Comparison of ENCODE assay signal across 11 cellular contexts in the genomic region with DNA sequence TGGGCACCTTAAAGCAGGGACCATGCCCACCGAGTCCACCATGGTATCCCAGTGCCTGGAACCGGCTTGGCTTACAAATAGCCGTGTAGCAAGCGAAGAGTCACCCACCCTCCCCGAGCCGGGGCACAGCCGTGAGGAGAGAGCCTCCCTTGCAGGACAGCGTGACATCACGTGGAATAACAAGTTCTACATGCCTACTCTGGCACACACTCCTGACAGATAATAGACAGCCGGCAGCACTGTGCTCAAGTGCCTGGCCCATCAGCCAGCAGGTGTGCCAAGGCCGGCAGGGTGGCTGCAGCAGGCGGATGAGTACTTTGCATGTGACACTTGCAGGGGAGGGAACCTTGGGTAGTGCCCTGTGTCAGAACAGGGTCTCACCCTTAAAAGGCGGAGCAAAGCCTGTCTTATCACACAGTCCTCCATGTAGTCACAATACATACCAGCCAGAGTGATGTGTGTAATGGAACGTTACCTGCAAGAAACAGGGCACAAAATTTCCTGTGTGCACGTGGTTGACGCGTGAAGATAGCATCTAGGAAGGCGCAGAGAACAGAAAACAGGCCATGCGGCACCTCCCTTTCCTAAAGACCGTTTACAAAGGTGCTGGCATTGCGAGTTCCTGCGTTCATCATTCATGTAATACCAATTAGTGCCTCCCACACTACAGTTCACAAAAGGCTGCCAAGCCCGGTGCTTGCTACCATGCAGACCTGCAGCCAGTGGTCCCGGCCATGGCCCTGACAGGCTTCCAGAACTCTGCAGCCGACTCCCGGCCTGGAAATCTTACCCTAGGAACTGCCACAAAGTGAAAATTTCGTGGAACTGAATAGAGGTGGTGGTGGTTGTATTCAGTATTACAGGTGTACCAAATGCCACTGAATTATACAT. TPM values are rescaled to one million over a fixed set of nuclear protein-coding genes. Genes with fewer than 3 reads are reported as not detected.
DNase-seq lines count a peak whose midpoint lies in the region; ATAC-seq, FAIRE-seq and TF ChIP-seq lines count a peak whose summit lies in the region.
"Had no signal": no experiment of that assay in that cellular context is flagged by ENCODE, and none has a peak within 500 bp of the region (broad histone marks: within the 10 kb centered on the region; RNA-seq: fewer than 3 reads in every experiment).

No MANE protein-coding gene starts in this region.

- ATAC-seq in gastrocnemius medialis (peak; percentile 49 to 50), HG02759 (IDR thresholded peaks at IDR 0.05; ENCODE audit: unreplicated experiment) (no peak), HG02623 (IDR thresholded peaks at IDR 0.05; ENCODE audit: unreplicated experiment) (no peak)
- ATAC-seq: sciatic nerve had no signal

- TF ChIP-seq POLR2A in GM12891 (IDR thresholded peaks at IDR 0.05; ENCODE audit: low read depth, low read length) = no peak
- TF ChIP-seq POLR2A in esophagus squamous epithelium (IDR thresholded peaks at IDR 0.05) = no peak
- TF ChIP-seq POLR2A in gastrocnemius medialis (IDR thresholded peaks at IDR 0.05) = peak; percentile 62 to 69

- WGBS in esophagus squamous epithelium, 2 donors = 56 to 62% methylated on average over 13 to 16 of the region's 27 CpGs

- H3K9me3 ChIP-seq in esophagus squamous epithelium (no peaks in the 10 kb centered on the region), gastrocnemius medialis (no peaks in the 10 kb centered on the region)
- H3K9me3 ChIP-seq: lower lobe of right lung had no signal

- H3K27ac ChIP-seq in esophagus squamous epithelium (peak overlapping the region; percentile 78 to 91 (median 87)), gastrocnemius medialis (peak overlapping the region; percentile 95 to 99 (median 97))
- H3K27ac ChIP-seq: HL-60, lower lobe of right lung had no signal

- H3K27me3 ChIP-seq in esophagus squamous epithelium (no peaks in the 10 kb centered on the region), gastrocnemius medialis (no peaks in the 10 kb centered on the region)

- intact Hi-C loops in esophagus squamous epithelium (cut with DNase I) (no loop called here), gastrocnemius medialis (cut with DNase I; ENCODE audit: low total_unique reads) (loop anchor here (1.0 to 10.0 kb wide), 4 partner anchors 12 to 1149 kb away; no protein-coding TSS in a partner anchor)

- no peak for DNase-seq in GM12891 (ENCODE audit: insufficient read length, low spot score)
- peak; percentile 70 to 90 for DNase-seq in NCI-H524 (lab: John Stamatoyannopoulos, UW)
- no peak for DNase-seq in esophagus squamous epithelium (lab: John Stamatoyannopoulos, UW)
- peak; percentile 95 to 98 for DNase-seq in gastrocnemius medialis
- no peak for DNase-seq in stimulated activated CD4-positive, alpha-beta T cell treated with anti-CD3 and anti-CD28 coated beads, Interleukin-12 subunit alpha, Interleukin-12 subunit beta, amount 100 ng/mL, for 4 hours
- no peak for DNase-seq in AG08395 (ENCODE audit: low spot score)
- DNase-seq: lower lobe of right lung had no signal

- peak in 1 of 6 experiments; percentile 6 for TF ChIP-seq CTCF in esophagus squamous epithelium (IDR thresholded peaks at IDR 0.05)
- TF ChIP-seq CTCF in gastrocnemius medialis (IDR thresholded peaks at IDR 0.05 in 4 of 5, conservative IDR thresholded peaks at IDR 0.05 in 1 of 5) = no peak

- in situ Hi-C loops in gastrocnemius medialis (cut with MboI; ENCODE audit: low sequenced_read_pairs in 4 of 4) = no loop called here

- H3K4me3 ChIP-seq in esophagus squamous epithelium = peak overlapping the region in 1 of 4 donors; percentile 9
- peak overlapping the region; percentile 6 to 31 (median 24) for H3K4me3 ChIP-seq in gastrocnemius medialis
- H3K4me3 ChIP-seq: lower lobe of right lung had no signal

- FAIRE-seq in GM12891 (lab: Jason Lieb, UNC) = peak; percentile 23

- H3K4me1 ChIP-seq in esophagus squamous epithelium (peaks cover 42 to 59% (median 43%) of the 10 kb centered on the region in 3 donors), gastrocnemius medialis (peaks cover 68 to 75% of the 10 kb centered on the region in 2 donors)

- H3K36me3 ChIP-seq in esophagus squamous epithelium = peaks cover 20 to 41% (median 24%) of the 10 kb centered on the region in 3 donors
- H3K36me3 ChIP-seq in gastrocnemius medialis = peaks cover 0 to 34% of the 10 kb centered on the region in 2 donors

TF ChIP-seq in GM12891, 5 proteins besides CTCF, POLR2A, EP300 and RAD21:
- no peak for TF ChIP-seq POLR2AphosphoS5 (IDR thresholded peaks at IDR 0.05; ENCODE audit: low read depth, low read length)
- TF ChIP-seq TAF1 (IDR thresholded peaks at IDR 0.05; ENCODE audit: low read depth, low read length) = no peak
- TF ChIP-seq POU2F2 (IDR thresholded peaks at IDR 0.05; ENCODE audit: low read depth, low read length) = no peak
- TF ChIP-seq SPI1 (IDR thresholded peaks at IDR 0.05; ENCODE audit: low read depth, low read length) = no peak
- no peak for TF ChIP-seq PAX5 (IDR thresholded peaks at IDR 0.05; ENCODE audit: insufficient read depth, low read length, severe bottlenecking)

RNA-seq across cellular contexts. Expression of gene TOM1, which starts 16.4 kb away (rescaled TPM):
- polyA plus RNA-seq in GM12891 (2012; ENCODE audit: low read depth, missing spikeins) = 17.6 TPM
- total RNA-seq in esophagus squamous epithelium (100 to 1,000 TPM in 2 of 4 donors, 10 to 100 TPM in 2; 72.1 to 145 (median 106) TPM), gastrocnemius medialis (100 to 1,000 TPM; 363 to 609 (median 425) TPM)

RNA-seq across cellular contexts. Expression of gene HMGXB4, which starts 58.8 kb away (rescaled TPM):
- 10.3 TPM for polyA plus RNA-seq in GM12891 (2012; ENCODE audit: low read depth, missing spikeins)
- 10 to 100 TPM; 10.2 to 20.1 (median 13.5) TPM for total RNA-seq in esophagus squamous epithelium
- 10 to 100 TPM in 3 of 4 donors, 1 to 10 TPM in 1; 8.3 to 19.2 (median 12.4) TPM for total RNA-seq in gastrocnemius medialis

Comparison
In these comparisons a context has a peak if more than half of its experiments do, and no peak if none do; other contexts are left out.
1. DNase-seq: peak in NCI-H524 (2 of 2) and gastrocnemius medialis (2 of 2); none in GM12891 (single experiment), esophagus squamous epithelium (single experiment), stimulated activated CD4-positive, alpha-beta T cell treated with anti-CD3 and anti-CD28 coated beads, Interleukin-12 subunit alpha, Interleukin-12 subunit beta, amount 100 ng/mL, for 4 hours (single experiment) and AG08395 (single experiment).
2. POLR2A ChIP-seq: peak in gastrocnemius medialis (2 of 2); none in GM12891 (single experiment) and esophagus squamous epithelium (0 of 4).
3. ATAC-seq: peak in gastrocnemius medialis (2 of 2); none in HG02759 (single experiment) and HG02623 (single experiment).